ENCODE assay signal across 20 cellular contexts in genomic region chr4:184481544-184481943, GRCh38.
"Had no signal": no experiment of that assay in that cellular context is flagged by ENCODE, and none has a peak within 500 bp of the region (broad histone marks: within the 10 kb centered on the region; RNA-seq: fewer than 3 reads in every experiment).

No MANE protein-coding gene starts in this region.

- H3K27ac Mint-ChIP-seq: effector memory CD8-positive, alpha-beta T cell; nephron; stimulated activated naive CD8-positive, alpha-beta T cell treated with anti-CD3 and anti-CD28 coated beads, Interleukin-15, amount 100 ng/mL, for 72 hours; T-helper 2 cell treated with Interferon-gamma antibody and Interleukin-4, amounts not matched to agents 5 μg/mL and 100 μg/mL, for 36 hours; type B pancreatic cell had no signal

- DNase-seq: activated CD4-positive, alpha-beta T cell treated with anti-CD3 and anti-CD28 coated beads for 48 hours; activated CD4-positive, alpha-beta T cell treated with anti-CD3 and anti-CD28 coated beads, Interleukin-2, amount 50 U/mL, for 48 hours; activated CD8-positive, alpha-beta memory T cell treated with anti-CD3 and anti-CD28 coated beads for 24 hours; activated gamma-delta T cell; activated naive CD4-positive, alpha-beta T cell treated with anti-CD3 and anti-CD28 coated beads, Interleukin-2, amount 50 U/mL, for 16 hours; amniotic stem cell; cortex of kidney; effector memory CD8-positive, alpha-beta T cell; head of caudate nucleus; hippocampal formation; left cardiac atrium; left ventricle myocardium superior; right lobe of liver; stimulated activated CD4-positive, alpha-beta T cell treated with anti-CD3 and anti-CD28 coated beads, Interleukin-4, amount 100 ng/mL, for 1 hour; stimulated activated naive CD8-positive, alpha-beta T cell treated with anti-CD3 and anti-CD28 coated beads, Interleukin-15, amount 100 ng/mL, for 72 hours; substantia nigra had no signal

- ATAC-seq: activated CD4-positive, CD25-positive, alpha-beta regulatory T cell treated with anti-CD3 and anti-CD28 coated beads, Interleukin-2, amount 50 U/mL, for 24 hours; effector memory CD8-positive, alpha-beta T cell; left cardiac atrium; left ventricle myocardium superior; right lobe of liver; stimulated activated naive CD8-positive, alpha-beta T cell treated with anti-CD3 and anti-CD28 coated beads, Interleukin-15, amount 100 ng/mL, for 72 hours had no signal

- H3K36me3 Mint-ChIP-seq: type B pancreatic cell had no signal

- H3K9me3 Mint-ChIP-seq: effector memory CD8-positive, alpha-beta T cell; type B pancreatic cell had no signal

- H3K27me3 Mint-ChIP-seq: effector memory CD8-positive, alpha-beta T cell; stimulated activated naive CD8-positive, alpha-beta T cell treated with anti-CD3 and anti-CD28 coated beads, Interleukin-15, amount 100 ng/mL, for 72 hours; type B pancreatic cell had no signal

- H3K4me3 Mint-ChIP-seq: effector memory CD8-positive, alpha-beta T cell; nephron; stimulated activated naive CD8-positive, alpha-beta T cell treated with anti-CD3 and anti-CD28 coated beads, Interleukin-15, amount 100 ng/mL, for 72 hours; T-helper 2 cell treated with Interferon-gamma antibody and Interleukin-4, amounts not matched to agents 5 μg/mL and 100 μg/mL, for 36 hours; type B pancreatic cell had no signal
